In genomic region chr17:77098884-77099545, GRCh38 we compare ENCODE assay signal across 8 cellular contexts. TPM values are rescaled to one million over a fixed set of nuclear protein-coding genes. Genes with fewer than 3 reads are reported as not detected.
DNase-seq lines count a peak whose midpoint lies in the region; ATAC-seq and TF ChIP-seq lines count a peak whose summit lies in the region.

No MANE protein-coding gene starts in this region.

- H3K36me3 ChIP-seq in lung (ENCODE audit: control insufficient read depth in 2 of 2, insufficient read depth in 2 of 2, low read length in 2 of 2) (peaks cover 8 to 9% of the 10 kb centered on the region in 2 donors), aorta (ENCODE audit: control insufficient read depth in 1 of 2, insufficient read depth in 2 of 2, low read length in 1 of 2) (peaks cover 0 to 2% of the 10 kb centered on the region in 2 donors)

- peaks cover 60% of the 10 kb centered on the region for H3K4me1 Mint-ChIP-seq in stimulated activated naive CD8-positive, alpha-beta T cell treated with anti-CD3 and anti-CD28 coated beads, Interleukin-15, amount 100 ng/mL, for 72 hours

- intact Hi-C loops in aorta (cut with DNase I), result loop anchor here in 1 of 2 donors (5.0 kb wide), 2 partner anchors 48 to 108 kb away; no protein-coding TSS in a partner anchor

- H3K9me3 ChIP-seq in lung (ENCODE audit: control insufficient read depth in 2 of 2, insufficient read depth in 1 of 2, low read length in 1 of 2) (no peaks in the 10 kb centered on the region), aorta (ENCODE audit: control insufficient read depth, low read length) (no peaks in the 10 kb centered on the region)

- 40 to 45% methylated on average over 9 of the region's 9 CpGs for whole genome bisulfite sequencing in lung, 2 donors
- 41 to 43% methylated on average over 9 of the region's 9 CpGs for whole genome bisulfite sequencing in aorta, 2 donors

- peak; percentile 78 for ATAC-seq in stimulated activated naive CD8-positive, alpha-beta T cell treated with anti-CD3 and anti-CD28 coated beads, Interleukin-15, amount 100 ng/mL, for 72 hours
- no peak for ATAC-seq in stimulated activated naive CD8-positive, alpha-beta T cell treated with anti-CD3 and anti-CD28 coated beads, Interleukin-15, Interleukin-2, amounts not matched to agents 100 U/mL and 50 U/mL, for 24 hours
- ATAC-seq in lung (ENCODE audit: insufficient read depth, low FRiP score) (no peak), aorta (ENCODE audit: low FRiP score) (peak; percentile 85), HG02981 (IDR thresholded peaks at IDR 0.05; ENCODE audit: unreplicated experiment) (no peak)

- DNase-seq in stimulated activated naive CD8-positive, alpha-beta T cell treated with anti-CD3 and anti-CD28 coated beads, Interleukin-15, amount 100 ng/mL, for 72 hours, result no peak
- no peak for DNase-seq in stimulated activated naive CD8-positive, alpha-beta T cell treated with anti-CD3 and anti-CD28 coated beads, Interleukin-15, Interleukin-2, amounts not matched to agents 100 U/mL and 50 U/mL, for 24 hours
- peak; percentile 88 for DNase-seq in cerebellar cortex (ENCODE audit: low spot score)
- DNase-seq in lung (ENCODE audit: low spot score), result peak; percentile 58
- DNase-seq in aorta, result no peak
- no peak for DNase-seq in NCI-H2029 treated with DMSO at 0.1 percent for 48 hours (lab: John Stamatoyannopoulos, UW)
- no peak for DNase-seq in GM10266 (ENCODE audit: extremely low spot score)

- no peaks in the 10 kb centered on the region for H3K27me3 ChIP-seq in lung (ENCODE audit: control insufficient read depth, insufficient read depth)
- H3K27me3 ChIP-seq in aorta (ENCODE audit: control insufficient read depth in 1 of 2, insufficient read depth in 2 of 2, low read length in 1 of 2), result no peaks in the 10 kb centered on the region

- peak overlapping the region; percentile 42 to 49 for H3K27ac ChIP-seq in lung (ENCODE audit: low read depth in 1 of 2, low read length in 1 of 2)
- no peak overlapping the region for H3K27ac ChIP-seq in aorta (ENCODE audit: low read depth in 1 of 2, low read length in 2 of 2)

- H3K4me1 ChIP-seq in lung (ENCODE audit: control insufficient read depth in 2 of 2, insufficient read depth in 2 of 2, low read length in 2 of 2) (peaks cover 2 to 12% of the 10 kb centered on the region in 2 donors), aorta (ENCODE audit: control insufficient read depth in 1 of 2, insufficient read depth in 2 of 2, low read length in 2 of 2) (no peaks in the 10 kb centered on the region)

- no peaks in the 10 kb centered on the region for H3K27me3 Mint-ChIP-seq in stimulated activated naive CD8-positive, alpha-beta T cell treated with anti-CD3 and anti-CD28 coated beads, Interleukin-15, amount 100 ng/mL, for 72 hours

- H3K4me3 Mint-ChIP-seq in stimulated activated naive CD8-positive, alpha-beta T cell treated with anti-CD3 and anti-CD28 coated beads, Interleukin-15, amount 100 ng/mL, for 72 hours, result peak overlapping the region; percentile 15 to 61

- TF ChIP-seq CTCF in lung (IDR thresholded peaks at IDR 0.05; ENCODE audit: control extremely low read depth, extremely low read depth) (no peak), GM10266 (IDR thresholded peaks at IDR 0.05; ENCODE audit: control insufficient read depth, insufficient read depth, low read depth, missing control alignments) (no peak)

- H3K27ac Mint-ChIP-seq in stimulated activated naive CD8-positive, alpha-beta T cell treated with anti-CD3 and anti-CD28 coated beads, Interleukin-15, amount 100 ng/mL, for 72 hours, result peak overlapping the region; percentile 67 to 73

- H3K9me3 Mint-ChIP-seq in stimulated activated naive CD8-positive, alpha-beta T cell treated with anti-CD3 and anti-CD28 coated beads, Interleukin-15, amount 100 ng/mL, for 72 hours, result no peaks in the 10 kb centered on the region

- H3K4me3 ChIP-seq in lung (no peak overlapping the region), aorta (ENCODE audit: low read length in 2 of 2) (no peak overlapping the region)

RNA-seq across cellular contexts. Expression of gene SEC14L1, which starts 41.8 kb away (rescaled TPM):
- 100 to 1,000 TPM; 156 to 171 TPM for total RNA-seq in lung
- 100 to 1,000 TPM in 1 of 2 donors, 10 to 100 TPM in 1; 41.6 to 114 TPM for polyA plus RNA-seq in lung
- total RNA-seq in aorta, result 10 to 100 TPM; 79.2 to 99.8 TPM
- polyA plus RNA-seq in aorta, result 10 to 100 TPM; 17.2 to 19.2 TPM

Comparison
In these comparisons a context has a peak if more than half of its experiments do, and no peak if none do; other contexts are left out.
1. ATAC-seq: peak in stimulated activated naive CD8-positive, alpha-beta T cell treated with anti-CD3 and anti-CD28 coated beads, Interleukin-15, amount 100 ng/mL, for 72 hours (single experiment) and aorta (single experiment); none in stimulated activated naive CD8-positive, alpha-beta T cell treated with anti-CD3 and anti-CD28 coated beads, Interleukin-15, Interleukin-2, amounts not matched to agents 100 U/mL and 50 U/mL, for 24 hours (single experiment), lung (single experiment) and HG02981 (single experiment).
2. DNase-seq: peak in cerebellar cortex (single experiment) and lung (single experiment); none in stimulated activated naive CD8-positive, alpha-beta T cell treated with anti-CD3 and anti-CD28 coated beads, Interleukin-15, amount 100 ng/mL, for 72 hours (0 of 2), stimulated activated naive CD8-positive, alpha-beta T cell treated with anti-CD3 and anti-CD28 coated beads, Interleukin-15, Interleukin-2, amounts not matched to agents 100 U/mL and 50 U/mL, for 24 hours (single experiment), aorta (0 of 2), NCI-H2029 treated with DMSO at 0.1 percent for 48 hours (single experiment) and GM10266 (single experiment).
3. H3K27ac ChIP-seq: peak in lung (2 of 2); none in aorta (0 of 2).